8 cellular contexts compared by ENCODE assay signal in the genomic region with DNA sequence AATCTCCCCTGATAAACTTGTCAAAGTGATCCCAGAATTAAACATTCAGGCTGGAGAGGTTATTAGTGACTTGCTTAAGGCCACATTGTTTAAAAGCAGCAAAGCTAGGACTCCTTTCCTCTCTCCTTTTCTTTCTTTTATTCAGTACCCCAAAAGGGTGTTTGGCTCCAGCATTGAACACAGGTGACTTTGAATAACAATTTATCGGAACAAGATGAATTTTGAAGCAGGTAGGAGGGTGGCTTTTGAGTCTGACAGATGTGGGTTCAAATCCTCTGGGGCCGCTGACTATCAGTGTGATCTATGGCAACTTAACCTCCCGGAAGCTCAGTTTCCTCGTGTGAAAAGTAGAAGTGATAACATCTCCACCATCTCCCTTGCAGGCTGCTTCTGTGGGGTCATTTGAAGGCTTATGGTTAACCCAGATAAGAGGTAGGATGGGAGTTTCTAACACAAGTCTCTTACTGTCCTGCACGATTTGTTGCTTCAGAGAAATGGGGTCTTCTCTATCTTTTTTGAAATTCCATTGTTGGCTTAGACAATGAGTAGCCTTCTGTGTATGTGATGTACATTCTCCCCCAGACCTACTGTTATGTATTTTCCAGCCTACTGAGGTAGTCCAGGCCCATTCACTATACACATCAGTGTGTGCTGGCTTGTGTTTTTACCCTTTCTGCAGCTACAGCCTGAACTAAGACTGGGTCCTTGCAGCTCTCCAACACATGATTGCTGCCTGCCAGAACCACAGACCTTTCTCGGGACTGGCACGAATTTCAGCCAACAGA. TPM values are rescaled to one million over a fixed set of nuclear protein-coding genes. Genes with fewer than 3 reads are reported as not detected.
DNase-seq lines count a peak whose midpoint lies in the region; ATAC-seq and TF ChIP-seq lines count a peak whose summit lies in the region.

No MANE protein-coding gene starts in this region.

- H3K27ac Mint-ChIP-seq in activated naive CD8-positive, alpha-beta T cell treated with anti-CD3 and anti-CD28 coated beads for 36 hours: peak overlapping the region; percentile 84

- H3K27me3 Mint-ChIP-seq in activated naive CD8-positive, alpha-beta T cell treated with anti-CD3 and anti-CD28 coated beads for 36 hours: no peaks in the 10 kb centered on the region

- no peak overlapping the region for H2BK120ac ChIP-seq in mesendoderm (ENCODE audit: low read depth, low read length)

- H3K79me2 ChIP-seq in mesendoderm (ENCODE audit: control insufficient read depth, insufficient read depth, low read length): no peaks in the 10 kb centered on the region

- no peak overlapping the region for H2AK5ac ChIP-seq in mesendoderm (ENCODE audit: low read length)

- H3K23ac ChIP-seq in mesendoderm (ENCODE audit: low read length): no peak overlapping the region

- no peak overlapping the region for H2BK15ac ChIP-seq in mesendoderm (replicated peaks; ENCODE audit: low read depth)

- H3K36me3 Mint-ChIP-seq in activated naive CD8-positive, alpha-beta T cell treated with anti-CD3 and anti-CD28 coated beads for 36 hours: peaks cover 23% of the 10 kb centered on the region

- peak overlapping the region; percentile 13 for H3K4me3 Mint-ChIP-seq in activated naive CD8-positive, alpha-beta T cell treated with anti-CD3 and anti-CD28 coated beads for 36 hours

- no peaks in the 10 kb centered on the region for H3K79me1 ChIP-seq in mesendoderm (ENCODE audit: low read length)

- H3K4me1 Mint-ChIP-seq in activated naive CD8-positive, alpha-beta T cell treated with anti-CD3 and anti-CD28 coated beads for 36 hours: peaks cover 38% of the 10 kb centered on the region

- no peak for TF ChIP-seq CTCF in AG04450 (IDR thresholded peaks at IDR 0.05; ENCODE audit: low read depth, low read length)

- peaks cover 12% of the 10 kb centered on the region for H3K9me3 Mint-ChIP-seq in activated naive CD8-positive, alpha-beta T cell treated with anti-CD3 and anti-CD28 coated beads for 36 hours

- CTCF ChIA-PET in AG04450 (lab: Charles Lee): interaction anchor here (0.9 to 1.0 kb wide), 2 partner anchors 9 to 14 kb away, joined by 3 to 4 read pairs; no protein-coding TSS in a partner anchor

- POLR2A ChIA-PET in AG04450 (lab: Yijun Ruan, JAX): interaction anchor here (0.6 to 1.9 kb wide), 9 partner anchors 8 to 983 kb away, joined by 3 to 9 read pairs (median 6); partner anchors contain the start of gene JUN

- ATAC-seq in HG03460 (IDR thresholded peaks at IDR 0.05; ENCODE audit: unreplicated experiment) (peak; percentile 17), GM18502 (IDR thresholded peaks at IDR 0.05; ENCODE audit: poor library complexity, unreplicated experiment) (no peak)

- H3K18ac ChIP-seq in mesendoderm (ENCODE audit: low read length): no peak overlapping the region

- H3K4me2 ChIP-seq in mesendoderm (ENCODE audit: low read length): no peak overlapping the region

- no peak overlapping the region for H3K56ac ChIP-seq in mesendoderm (ENCODE audit: low read length)

- WGBS in mesendoderm (ENCODE audit: extremely low coverage, insufficient coverage, low lambda C conversion rate): no CpG with 5 or more reads among the region's 7 CpGs

- H2BK5ac ChIP-seq in mesendoderm (ENCODE audit: low read length): no peak overlapping the region

- no peaks in the 10 kb centered on the region for H3K9me3 ChIP-seq in AG04450 (ENCODE audit: control insufficient read depth, insufficient read depth, low read length)

- DNase-seq in AG04450 (ENCODE audit: low read depth, low spot score): no peak
- no peak for DNase-seq in activated naive CD8-positive, alpha-beta T cell treated with anti-CD3 and anti-CD28 coated beads for 36 hours
- peak; percentile 53 for DNase-seq in mesendoderm
- no peak for DNase-seq in NCI-H345 (lab: John Stamatoyannopoulos, UW)
- no peak for DNase-seq in substantia nigra (lab: John Stamatoyannopoulos, UW)
- DNase-seq in GOT3 (lab: John Stamatoyannopoulos, UW): no peak

- no peak overlapping the region for H3K4ac ChIP-seq in mesendoderm (ENCODE audit: low read depth, low read length)

- no peaks in the 10 kb centered on the region for H3K36me3 ChIP-seq in mesendoderm (ENCODE audit: control insufficient read depth, insufficient read depth, low read length)

- H3K4me3 ChIP-seq in AG04450 (ENCODE audit: low read depth, low read length) (no peak overlapping the region; the same call in 1 of the 2 replicates), mesendoderm (ENCODE audit: low read length) (no peak overlapping the region)

- H3K4me1 ChIP-seq in mesendoderm (ENCODE audit: control insufficient read depth, low read depth, low read length): peaks cover 4% of the 10 kb centered on the region

- no peak overlapping the region for H4K8ac ChIP-seq in mesendoderm (ENCODE audit: low read depth, low read length)

- no peak overlapping the region for H3K9ac ChIP-seq in mesendoderm (ENCODE audit: low read length)

- no peak overlapping the region for H4K5ac ChIP-seq in mesendoderm (ENCODE audit: low read length)

- H3K27me3 ChIP-seq in AG04450 (ENCODE audit: control insufficient read depth, insufficient read depth, low read length) (no peaks in the 10 kb centered on the region), mesendoderm (ENCODE audit: insufficient read depth, low read length, poor library complexity) (no peaks in the 10 kb centered on the region)

- peak overlapping the region; percentile 91 for H3K27ac ChIP-seq in AG04450 (ENCODE audit: low read depth, low read length)
- H3K27ac ChIP-seq in mesendoderm (ENCODE audit: low read depth, low read length): no peak overlapping the region
- H3K27ac ChIP-seq in substantia nigra (ENCODE audit: low read depth, low read length, poor library complexity, severe bottlenecking): no peak overlapping the region

RNA-seq across cellular contexts. Expression of gene JUN, which starts 29.0 kb away (rescaled TPM):
- polyA plus RNA-seq in AG04450 (2011; rRNA removed): 48.7 and 56.5 TPM in 2 replicates
- 95.6 and 108 TPM in 2 replicates for polyA minus RNA-seq in AG04450 (2011; rRNA and poly(A)+ RNA removed)
- total RNA-seq in activated naive CD8-positive, alpha-beta T cell treated with anti-CD3 and anti-CD28 coated beads for 36 hours: 10 to 100 TPM; 26.1 to 26.3 TPM
- 11.0 TPM for polyA plus RNA-seq in mesendoderm (2013, experiment 1 of 2)
- 12.2 TPM for polyA plus RNA-seq in mesendoderm (2013, experiment 2 of 2)

RNA-seq across cellular contexts. Expression of gene MYSM1, which starts 55.0 kb away (rescaled TPM):
- 19.9 and 27.3 TPM in 2 replicates for polyA plus RNA-seq in AG04450 (2011; rRNA removed)
- polyA minus RNA-seq in AG04450 (2011; rRNA and poly(A)+ RNA removed): 26.1 and 51.0 TPM in 2 replicates
- 10 to 100 TPM; 33.8 to 34.4 TPM for total RNA-seq in activated naive CD8-positive, alpha-beta T cell treated with anti-CD3 and anti-CD28 coated beads for 36 hours
- polyA plus RNA-seq in mesendoderm (2013, experiment 1 of 2): 29.8 TPM
- polyA plus RNA-seq in mesendoderm (2013, experiment 2 of 2): 32.4 TPM
